ENCODE assay signal across 17 cellular contexts in the genomic region with DNA sequence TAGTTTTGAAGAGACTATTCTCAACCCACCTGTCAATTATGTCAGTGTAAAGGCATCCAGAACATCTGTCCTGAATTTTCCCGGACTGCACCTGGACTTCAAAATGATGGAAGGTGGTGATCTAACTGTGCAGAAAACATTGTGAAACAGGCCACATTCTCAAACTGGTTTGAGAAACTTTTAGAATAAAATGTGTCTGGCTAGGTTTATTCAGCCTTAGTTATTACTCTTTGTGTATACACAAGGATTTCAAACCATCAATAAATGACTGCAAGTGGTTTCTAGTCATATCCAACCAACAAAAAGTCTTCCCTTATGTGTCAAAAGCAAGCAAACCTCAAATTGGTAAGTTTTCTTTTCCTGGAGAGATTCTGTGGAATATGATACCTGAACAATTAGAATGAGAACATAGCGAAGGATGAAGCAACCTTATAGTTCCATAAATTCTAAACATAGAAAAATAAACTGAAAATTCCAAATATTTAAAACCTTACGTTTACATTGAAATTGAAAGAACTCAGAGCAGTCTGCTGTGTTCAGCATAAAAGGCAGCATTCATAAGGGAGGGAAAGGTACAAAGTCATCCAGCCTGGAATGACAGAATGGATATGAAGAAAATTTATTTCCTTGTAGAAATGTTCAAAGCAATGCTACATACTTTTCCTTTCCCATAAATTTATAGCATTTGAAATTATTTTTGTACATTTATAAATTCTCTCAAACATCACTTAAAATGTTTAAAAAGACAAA.
DNase-seq lines count a peak whose midpoint lies in the region; FAIRE-seq and TF ChIP-seq lines count a peak whose summit lies in the region.
"Had no signal": no experiment of that assay in that cellular context is flagged by ENCODE, and none has a peak within 500 bp of the region (broad histone marks: within the 10 kb centered on the region; RNA-seq: fewer than 3 reads in every experiment).

No MANE protein-coding gene starts in this region.

- TF ChIP-seq CTCF in fibroblast of villous mesenchyme (IDR thresholded peaks at IDR 0.05; ENCODE audit: insufficient read depth, low read depth, low read length): no peak

- DNase-seq in H4 (ENCODE audit: low spot score) (peak; percentile 28), amniotic epithelial cell (ENCODE audit: low read depth) (peak; percentile 59), fibroblast of villous mesenchyme (ENCODE audit: low read depth) (peak; percentile 24), small intestine (peak; percentile 59), NCI-H1694 (lab: John Stamatoyannopoulos, UW) (no peak), NCI-H526 (lab: John Stamatoyannopoulos, UW) (no peak), amniotic stem cell (lab: John Stamatoyannopoulos, UW) (no peak)
- DNase-seq: CD8-positive, alpha-beta memory T cell; DMS 273 treated with DMSO at 0.1 percent for 48 hours; Kasumi-1; NCI-H1436; NCI-H2081; NCI-H2227 treated with DMSO at 0.1 percent for 48 hours; PC-9; SK-N-SH had no signal

- H3K4me1 ChIP-seq in small intestine (ENCODE audit: control insufficient read depth in 2 of 2, insufficient read depth in 1 of 2, low read depth in 1 of 2, low read length in 1 of 2): no peaks in the 10 kb centered on the region
- H3K4me1 ChIP-seq: BLaER1 had no signal

- no peaks in the 10 kb centered on the region for H3K36me3 ChIP-seq in small intestine (ENCODE audit: control insufficient read depth in 2 of 2, insufficient read depth in 2 of 2, low read length in 2 of 2)
- H3K36me3 ChIP-seq: BLaER1, HAP-1 had no signal

- H3K27ac ChIP-seq in small intestine (ENCODE audit: low read depth in 1 of 2, low read length in 1 of 2): no peak overlapping the region
- H3K27ac ChIP-seq: BLaER1, PC-9 had no signal

- 51 to 66% (median 61%) methylated on average over 3 of the region's 3 CpGs for WGBS in small intestine, 3 donors

- no peaks in the 10 kb centered on the region for H3K27me3 ChIP-seq in small intestine (ENCODE audit: control insufficient read depth in 2 of 2, insufficient read depth in 2 of 2, low read length in 2 of 2)
- H3K27me3 ChIP-seq: BLaER1 had no signal

- FAIRE-seq in small intestine (lab: Jason Lieb, UNC): peak; percentile 71

- H3K9me3 ChIP-seq in small intestine (ENCODE audit: control insufficient read depth, low read depth): no peaks in the 10 kb centered on the region
- H3K9me3 ChIP-seq: BLaER1, HAP-1, SK-N-SH had no signal

- H3K4me3 ChIP-seq in fibroblast of villous mesenchyme (ENCODE audit: low read depth, low read length) (no peak overlapping the region), small intestine (ENCODE audit: low read depth in 1 of 2, low read length in 2 of 2) (no peak overlapping the region)
- H3K4me3 ChIP-seq: BLaER1, HAP-1, PC-9 had no signal

Comparison
In these comparisons a context has a peak if more than half of its experiments do, and no peak if none do; other contexts are left out.
1. DNase-seq: peak in H4 (single experiment), amniotic epithelial cell (single experiment), fibroblast of villous mesenchyme (single experiment) and small intestine (single experiment); none in NCI-H1694 (single experiment), NCI-H526 (0 of 2) and amniotic stem cell (single experiment).